ENCODE assay signal across 8 cellular contexts in the genomic region with DNA sequence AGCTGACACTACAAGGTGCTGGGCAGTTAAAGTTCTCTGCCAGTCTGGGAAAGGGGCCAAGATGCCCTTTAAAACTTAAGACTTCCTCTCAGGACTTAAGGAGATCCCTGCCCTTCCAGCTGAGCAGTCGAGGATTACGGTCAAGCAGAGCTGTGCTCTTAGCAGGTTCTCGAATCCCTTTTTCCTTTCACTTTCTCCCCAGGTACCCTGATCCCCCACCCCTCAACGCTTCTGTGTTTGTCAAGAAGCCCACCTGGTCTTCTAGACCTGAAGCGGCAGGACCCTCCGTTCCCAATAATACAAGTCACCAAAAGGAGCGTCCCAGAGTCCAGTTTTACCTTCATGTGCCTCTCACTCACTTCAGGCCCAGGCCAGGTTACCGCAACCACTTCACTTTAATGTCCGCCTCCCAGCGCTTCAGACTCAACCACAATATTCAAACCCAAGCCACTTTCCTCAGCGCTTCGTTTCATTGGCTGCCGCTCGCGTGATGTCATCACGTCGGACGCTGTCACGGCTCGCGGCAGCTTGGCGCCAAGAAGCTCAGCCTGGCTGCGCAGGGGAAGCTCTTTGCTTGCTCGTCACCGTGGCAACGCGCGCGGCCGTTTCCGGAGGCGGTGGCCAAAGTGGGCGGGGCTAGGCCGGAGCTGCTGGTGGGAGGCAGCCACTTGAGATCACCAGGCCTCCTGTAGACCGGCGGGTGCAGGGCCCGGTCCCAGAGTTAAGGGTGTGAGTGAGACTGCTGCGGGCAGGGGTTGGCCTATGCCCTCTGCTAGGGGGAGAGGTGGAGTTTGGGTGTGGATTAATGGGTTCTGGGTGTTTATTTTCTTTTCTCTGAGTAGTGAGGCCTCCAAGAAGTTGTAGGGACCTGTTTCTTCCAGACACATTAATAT. TPM values are rescaled to one million over a fixed set of nuclear protein-coding genes. Genes with fewer than 3 reads are reported as not detected.
DNase-seq lines count a peak whose midpoint lies in the region; ATAC-seq and TF ChIP-seq lines count a peak whose summit lies in the region.

KIF18A (minus strand) TSS at position 431 of the 893 bp plus-strand sequence. CDS start 10,209 bp downstream, outside the sequence.
METTL15 (plus strand) TSS at position 663 of the 893 bp plus-strand sequence. CDS start 4,947 bp downstream, outside the sequence.

- DNase-seq in NCI-H774 (lab: John Stamatoyannopoulos, UW): peak; percentile 99
- peak; percentile 87 to 89 for DNase-seq in activated CD4-positive, alpha-beta T cell treated with anti-CD3 and anti-CD28 coated beads, Interleukin-2, amount 50 U/mL, for 4 hours
- peak; percentile 98 to 99 for DNase-seq in dermis microvascular lymphatic vessel endothelial cell (ENCODE audit: low read depth in 2 of 2)
- peak; percentile 98 for DNase-seq in stimulated activated CD4-positive, alpha-beta T cell treated with anti-CD3 and anti-CD28 coated beads, Interleukin-4, amount 100 ng/mL, for 24 hours

- no peaks in the 10 kb centered on the region for H3K9me3 ChIP-seq in liver (ENCODE audit: control insufficient read depth in 4 of 4, low read length in 3 of 4)

- H3K27ac ChIP-seq in C4-2B: peak within 1 kb of the TSS; percentile 82
- H3K27ac ChIP-seq in liver (ENCODE audit: low read depth in 1 of 2, low read length in 2 of 2): peak within 1 kb of the TSS; percentile 45 to 77

- peak in 1 of 2 donors; percentile 27 for TF ChIP-seq RAD21 in liver (IDR thresholded peaks at IDR 0.05)

- H3K9ac ChIP-seq in liver (ENCODE audit: low read depth in 1 of 2, low read length in 2 of 2): peak within 1 kb of the TSS; percentile 68 to 77

- H3K36me3 ChIP-seq in liver (ENCODE audit: control insufficient read depth in 4 of 4, insufficient read depth in 3 of 4, low read depth in 1 of 4, low read length in 3 of 4): no peaks in the 10 kb centered on the region

- H3K4me3 ChIP-seq in liver (ENCODE audit: low read depth in 1 of 3, low read length in 3 of 3): peak within 1 kb of the TSS; percentile 57 to 88 (median 70)

- H3K27me3 ChIP-seq in liver (ENCODE audit: control insufficient read depth in 4 of 4, insufficient read depth in 4 of 4, low read length in 3 of 4): no peaks in the 10 kb centered on the region

- peak; percentile 93 for ATAC-seq in GM19395 (IDR thresholded peaks at IDR 0.05; ENCODE audit: unreplicated experiment)
- peak; percentile 94 for ATAC-seq in HG03565 (IDR thresholded peaks at IDR 0.05; ENCODE audit: unreplicated experiment)

- H3K4me1 ChIP-seq in liver (ENCODE audit: control insufficient read depth in 4 of 4, insufficient read depth in 4 of 4, low read length in 3 of 4): peaks cover 0 to 35% (median 30%) of the 10 kb centered on the region in 4 donors

- TF ChIP-seq CTCF in C4-2B (conservative IDR thresholded peaks at IDR 0.05): no peak
- TF ChIP-seq CTCF in liver (IDR thresholded peaks at IDR 0.05; ENCODE audit: low read depth, low read length, missing input control): no peak

- WGBS in liver: under 1% methylated on average over 38 of the region's 38 CpGs

TF ChIP-seq in liver, 16 proteins besides CTCF, POLR2A, EP300 and RAD21:
- TF ChIP-seq GABPA (IDR thresholded peaks at IDR 0.05 in 1 of 2, conservative IDR thresholded peaks at IDR 0.05 in 1 of 2) (peak; percentile 55 to 94), MAX (IDR thresholded peaks at IDR 0.05) (no peak), TAF1 (conservative IDR thresholded peaks at IDR 0.05) (no peak), RXRA (IDR thresholded peaks at IDR 0.05) (peak in 1 of 2 donors; percentile 7), HNF4G (IDR thresholded peaks at IDR 0.05) (no peak), JUND (IDR thresholded peaks at IDR 0.05) (peak; percentile 25 to 46), EGR1 (IDR thresholded peaks at IDR 0.05; ENCODE audit: low read depth in 2 of 2) (no peak), ATF3 (IDR thresholded peaks at IDR 0.05) (peak; percentile 17), REST (IDR thresholded peaks at IDR 0.05) (peak; percentile 33), NR2F2 (IDR thresholded peaks at IDR 0.05) (no peak), ZBTB33 (IDR thresholded peaks at IDR 0.05) (no peak), FOXA1 (IDR thresholded peaks at IDR 0.05) (no peak), YY1 (IDR thresholded peaks at IDR 0.05) (peak; percentile 70), FOXA2 (IDR thresholded peaks at IDR 0.05) (no peak), HNF4A (conservative IDR thresholded peaks at IDR 0.05) (peak in 1 of 2 donors; percentile 14), SP1 (IDR thresholded peaks at IDR 0.05) (peak; percentile 78)

RNA-seq across cellular contexts. Expression of gene KIF18A, which starts in this region (rescaled TPM):
- total RNA-seq in dermis microvascular lymphatic vessel endothelial cell (3.2 and 8.7 TPM in 2 replicates), liver (10 to 100 TPM in 1 of 2 donors, under 1 TPM in 1; 0.08 to 21.4 TPM)
- under 1 TPM; 0.18 to 0.22 TPM for polyA plus RNA-seq in liver

RNA-seq across cellular contexts. Expression of gene METTL15, which starts in this region (rescaled TPM):
- 9.9 and 10.4 TPM in 2 replicates for total RNA-seq in dermis microvascular lymphatic vessel endothelial cell
- 10 to 100 TPM; 11.0 to 11.5 TPM for total RNA-seq in liver
- 1 to 10 TPM; 4.1 to 5.1 TPM for polyA plus RNA-seq in liver

Comparison
In these comparisons a context has a peak if more than half of its experiments do, and no peak if none do; other contexts are left out.
1. Peak in every context shown above with its lines: DNase-seq, ATAC-seq, H3K4me3 ChIP-seq and H3K27ac ChIP-seq.